8 cellular contexts compared by ENCODE assay signal in the genomic region with DNA sequence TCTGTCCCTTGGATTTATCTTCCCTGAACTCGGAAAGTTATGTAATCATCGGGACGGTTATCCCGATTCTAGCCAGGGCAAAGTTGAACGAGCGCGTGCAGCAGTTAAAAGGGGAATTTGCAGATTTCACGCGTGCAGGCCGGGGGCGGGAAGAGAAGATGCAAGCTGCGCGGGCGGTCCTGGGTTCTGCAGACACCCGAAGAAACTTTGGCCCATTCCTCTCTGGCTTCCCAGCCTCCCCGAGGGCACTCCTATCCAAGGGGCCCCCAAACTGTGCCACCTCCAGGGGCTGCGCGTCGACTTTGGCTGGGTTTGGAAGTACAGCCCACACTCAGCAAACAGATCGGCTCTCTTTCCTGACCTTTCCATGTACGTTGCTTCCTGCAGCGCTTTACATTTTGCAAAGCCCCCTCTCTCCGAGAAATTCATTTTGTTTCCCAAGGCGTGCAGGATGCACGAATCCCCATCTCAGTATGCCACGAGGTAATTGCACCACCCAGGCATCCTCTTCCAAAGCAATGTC. TPM values are rescaled to one million over a fixed set of nuclear protein-coding genes. Genes with fewer than 3 reads are reported as not detected.
A peak's percentile ranks its signal among the peaks of the same experiment; 100 is the strongest.
DNase-seq lines count a peak whose midpoint lies in the region; ATAC-seq and TF ChIP-seq lines count a peak whose summit lies in the region.

No MANE protein-coding gene starts in this region.

- peaks cover 41% of the 10 kb centered on the region for H3K79me2 ChIP-seq in SK-N-SH (ENCODE audit: insufficient read depth)

- no peaks in the 10 kb centered on the region for H3K27me3 ChIP-seq in SK-N-SH (ENCODE audit: insufficient read depth)
- no peaks in the 10 kb centered on the region for H3K27me3 ChIP-seq in esophagus muscularis mucosa

- TF ChIP-seq POLR2A in esophagus muscularis mucosa (IDR thresholded peaks at IDR 0.05; ENCODE audit: low read depth): no peak

- H3K4me2 ChIP-seq in SK-N-SH: peak overlapping the region; percentile 94

- peak overlapping the region; percentile 49 to 70; a peak in 3 of 4 replicates for H3K27ac ChIP-seq in SK-N-SH (ENCODE audit: low read depth in 2 of 2, low read length in 1 of 2)
- peak overlapping the region; percentile 89 to 96 (median 94) for H3K27ac ChIP-seq in esophagus muscularis mucosa (replicated peaks in 1 of 4)

- TF ChIP-seq CTCF in SK-N-SH (IDR thresholded peaks at IDR 0.05): no peak
- no peak for TF ChIP-seq CTCF in esophagus muscularis mucosa (IDR thresholded peaks at IDR 0.05)
- no peak for TF ChIP-seq CTCF in natural killer cell (IDR thresholded peaks at IDR 0.05)

- H3K27ac Mint-ChIP-seq in natural killer cell: peak overlapping the region; percentile 80 to 95

- peaks cover 14 to 25% of the 10 kb centered on the region in 2 experiments for H3K4me1 ChIP-seq in SK-N-SH (ENCODE audit: control insufficient read depth in 1 of 2, insufficient read depth in 2 of 2, low read depth in 1 of 2, low read length in 1 of 2)
- peaks cover 46 to 55% (median 52%) of the 10 kb centered on the region in 4 donors for H3K4me1 ChIP-seq in esophagus muscularis mucosa

- H3K36me3 ChIP-seq in SK-N-SH (replicated peaks in 1 of 2; ENCODE audit: control insufficient read depth in 1 of 2, insufficient read depth in 2 of 2, low read length in 1 of 2) (peaks cover 0 to 6% of the 10 kb centered on the region in 2 experiments), esophagus muscularis mucosa (no peaks in the 10 kb centered on the region)

- peak overlapping the region; percentile 100 for H3K4me3 Mint-ChIP-seq in natural killer cell

- no peaks in the 10 kb centered on the region for H3K27me3 Mint-ChIP-seq in natural killer cell (ENCODE audit: low read depth in 2 of 2)

- TF ChIP-seq EP300 in SK-N-SH (IDR thresholded peaks at IDR 0.05; ENCODE audit: borderline replicate concordance in 1 of 2, low read depth in 1 of 2, low read length in 1 of 2) (no peak), esophagus muscularis mucosa (IDR thresholded peaks at IDR 0.05) (no peak)

- H4K20me1 ChIP-seq in SK-N-SH (ENCODE audit: insufficient read depth): peaks cover 36% of the 10 kb centered on the region

- H3K9me3 ChIP-seq in SK-N-SH: no peaks in the 10 kb centered on the region
- no peaks in the 10 kb centered on the region for H3K9me3 ChIP-seq in esophagus muscularis mucosa

- no peak for ATAC-seq in natural killer cell
- ATAC-seq in GM19463 (IDR thresholded peaks at IDR 0.05; ENCODE audit: unreplicated experiment): no peak

- H3K4me3 ChIP-seq in SK-N-SH (ENCODE audit: low read depth in 2 of 2, low read length in 1 of 2) (peak overlapping the region; percentile 64 to 79), esophagus muscularis mucosa (peak overlapping the region; percentile 78 to 100 (median 95))

- H3K4me1 Mint-ChIP-seq in natural killer cell: peaks cover 44 to 49% of the 10 kb centered on the region in 2 donors

- peak overlapping the region; percentile 66; the same call in 1 of the 2 replicates for H3K9ac ChIP-seq in SK-N-SH

- no peaks in the 10 kb centered on the region for H3K9me3 Mint-ChIP-seq in natural killer cell

- POLR2A ChIA-PET in SK-N-SH (lab: Yijun Ruan, JAX): interaction anchor here (0.6 to 2.0 kb wide), 2 partner anchors 56 to 130 kb away, joined by 3 to 8 read pairs; a partner anchor contains a TSS

- CTCF ChIA-PET in SK-N-SH (lab: Yijun Ruan, JAX): interaction anchor here (1.3 to 4.6 kb wide), 2 partner anchors 83 to 144 kb away, joined by 7 to 15 read pairs; no protein-coding TSS in a partner anchor

- H2AFZ ChIP-seq in SK-N-SH (ENCODE audit: low read depth): peak overlapping the region; percentile 99

- 13% methylated on average over 26 of the region's 26 CpGs for WGBS in SK-N-SH (ENCODE audit: low lambda C conversion rate)
- WGBS in esophagus muscularis mucosa: 22% methylated on average over 26 of the region's 26 CpGs

- peaks cover 20% of the 10 kb centered on the region for H3F3A ChIP-seq in SK-N-SH (replicated peaks; ENCODE audit: insufficient read depth)

- TF ChIP-seq RAD21 in SK-N-SH (IDR thresholded peaks at IDR 0.05; ENCODE audit: low read length): no peak

- peak; percentile 31 for DNase-seq in NOMO-1 treated with DMSO at 0.1 percent for 48 hours (lab: John Stamatoyannopoulos, UW; ENCODE audit: unreplicated experiment)
- DNase-seq in NOMO-1 treated with dmso at 0.1 percent for 144 hours (lab: John Stamatoyannopoulos, UW; ENCODE audit: unreplicated experiment): no peak
- peak; percentile 24 for DNase-seq in SK-N-SH
- no peak for DNase-seq in esophagus muscularis mucosa (ENCODE audit: extremely low spot score)
- no peak for DNase-seq in natural killer cell
- DNase-seq in stimulated activated naive CD4-positive, alpha-beta T cell treated with Interleukin-2 at 50 U/mL for 16 hours (lab: John Stamatoyannopoulos, UW): no peak
- no peak for DNase-seq in NCI-H2196 (lab: John Stamatoyannopoulos, UW; ENCODE audit: unreplicated experiment)

- H3K9me2 ChIP-seq in SK-N-SH: no peaks in the 10 kb centered on the region

- intact Hi-C loops in esophagus muscularis mucosa (cut with DNase I): loop anchor here (5.0 kb wide), 1 partner anchor 144 kb away; no protein-coding TSS in a partner anchor
- intact Hi-C loops in natural killer cell (cut with micrococcal nuclease): loop anchor here (5.0 kb wide), 1 partner anchor 276 kb away; a partner anchor contains a TSS

- peaks cover 7% of the 10 kb centered on the region for H3K36me3 Mint-ChIP-seq in natural killer cell

TF ChIP-seq in SK-N-SH, 30 proteins besides CTCF, POLR2A, EP300 and RAD21 (continues in another document):
- TF ChIP-seq RCOR1 (IDR thresholded peaks at IDR 0.05; ENCODE audit: low read length) (no peak), RXRA (IDR thresholded peaks at IDR 0.05; ENCODE audit: borderline replicate concordance, low read depth) (no peak), YY1 (IDR thresholded peaks at IDR 0.05; ENCODE audit: low read depth) (peak; percentile 5; the same call in 1 of the 2 replicates), FOSL2 (IDR thresholded peaks at IDR 0.05; ENCODE audit: borderline replicate concordance, low read depth) (no peak), CHD2 (IDR thresholded peaks at IDR 0.05; ENCODE audit: low read length, partially characterized antibody) (no peak), FOXM1 (IDR thresholded peaks at IDR 0.05; ENCODE audit: low read depth) (no peak), POLR2AphosphoS5 (IDR thresholded peaks at IDR 0.05; ENCODE audit: low read depth, low read length) (no peak), NFIC (IDR thresholded peaks at IDR 0.05; ENCODE audit: borderline replicate concordance) (no peak), TCF12 (IDR thresholded peaks at IDR 0.05) (no peak)
- TF ChIP-seq, protein P1, sequence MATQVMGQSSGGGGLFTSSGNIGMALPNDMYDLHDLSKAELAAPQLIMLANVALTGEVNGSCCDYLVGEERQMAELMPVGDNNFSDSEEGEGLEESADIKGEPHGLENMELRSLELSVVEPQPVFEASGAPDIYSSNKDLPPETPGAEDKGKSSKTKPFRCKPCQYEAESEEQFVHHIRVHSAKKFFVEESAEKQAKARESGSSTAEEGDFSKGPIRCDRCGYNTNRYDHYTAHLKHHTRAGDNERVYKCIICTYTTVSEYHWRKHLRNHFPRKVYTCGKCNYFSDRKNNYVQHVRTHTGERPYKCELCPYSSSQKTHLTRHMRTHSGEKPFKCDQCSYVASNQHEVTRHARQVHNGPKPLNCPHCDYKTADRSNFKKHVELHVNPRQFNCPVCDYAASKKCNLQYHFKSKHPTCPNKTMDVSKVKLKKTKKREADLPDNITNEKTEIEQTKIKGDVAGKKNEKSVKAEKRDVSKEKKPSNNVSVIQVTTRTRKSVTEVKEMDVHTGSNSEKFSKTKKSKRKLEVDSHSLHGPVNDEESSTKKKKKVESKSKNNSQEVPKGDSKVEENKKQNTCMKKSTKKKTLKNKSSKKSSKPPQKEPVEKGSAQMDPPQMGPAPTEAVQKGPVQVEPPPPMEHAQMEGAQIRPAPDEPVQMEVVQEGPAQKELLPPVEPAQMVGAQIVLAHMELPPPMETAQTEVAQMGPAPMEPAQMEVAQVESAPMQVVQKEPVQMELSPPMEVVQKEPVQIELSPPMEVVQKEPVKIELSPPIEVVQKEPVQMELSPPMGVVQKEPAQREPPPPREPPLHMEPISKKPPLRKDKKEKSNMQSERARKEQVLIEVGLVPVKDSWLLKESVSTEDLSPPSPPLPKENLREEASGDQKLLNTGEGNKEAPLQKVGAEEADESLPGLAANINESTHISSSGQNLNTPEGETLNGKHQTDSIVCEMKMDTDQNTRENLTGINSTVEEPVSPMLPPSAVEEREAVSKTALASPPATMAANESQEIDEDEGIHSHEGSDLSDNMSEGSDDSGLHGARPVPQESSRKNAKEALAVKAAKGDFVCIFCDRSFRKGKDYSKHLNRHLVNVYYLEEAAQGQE (IDR thresholded peaks at IDR 0.05; ENCODE audit: low read depth, low read length): no peak
- TF ChIP-seq, protein P2, sequence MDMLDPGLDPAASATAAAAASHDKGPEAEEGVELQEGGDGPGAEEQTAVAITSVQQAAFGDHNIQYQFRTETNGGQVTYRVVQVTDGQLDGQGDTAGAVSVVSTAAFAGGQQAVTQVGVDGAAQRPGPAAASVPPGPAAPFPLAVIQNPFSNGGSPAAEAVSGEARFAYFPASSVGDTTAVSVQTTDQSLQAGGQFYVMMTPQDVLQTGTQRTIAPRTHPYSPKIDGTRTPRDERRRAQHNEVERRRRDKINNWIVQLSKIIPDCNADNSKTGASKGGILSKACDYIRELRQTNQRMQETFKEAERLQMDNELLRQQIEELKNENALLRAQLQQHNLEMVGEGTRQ (IDR thresholded peaks at IDR 0.05; ENCODE audit: borderline replicate concordance, low read depth, low read length): no peak
- TF ChIP-seq, protein P3, sequence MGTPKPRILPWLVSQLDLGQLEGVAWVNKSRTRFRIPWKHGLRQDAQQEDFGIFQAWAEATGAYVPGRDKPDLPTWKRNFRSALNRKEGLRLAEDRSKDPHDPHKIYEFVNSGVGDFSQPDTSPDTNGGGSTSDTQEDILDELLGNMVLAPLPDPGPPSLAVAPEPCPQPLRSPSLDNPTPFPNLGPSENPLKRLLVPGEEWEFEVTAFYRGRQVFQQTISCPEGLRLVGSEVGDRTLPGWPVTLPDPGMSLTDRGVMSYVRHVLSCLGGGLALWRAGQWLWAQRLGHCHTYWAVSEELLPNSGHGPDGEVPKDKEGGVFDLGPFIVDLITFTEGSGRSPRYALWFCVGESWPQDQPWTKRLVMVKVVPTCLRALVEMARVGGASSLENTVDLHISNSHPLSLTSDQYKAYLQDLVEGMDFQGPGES (IDR thresholded peaks at IDR 0.05; ENCODE audit: low read depth, low read length): no peak

RNA-seq across cellular contexts. Expression of a gene that starts 0.9 kb away (rescaled TPM):
- polyA plus RNA-seq in SK-N-SH (2012; rRNA removed): 62.0 and 74.3 TPM in 2 replicates
- 90.5 and 111 TPM in 2 replicates for polyA plus RNA-seq in SK-N-SH (2012; cell fraction: cytosol; rRNA removed)
- polyA plus RNA-seq in SK-N-SH (2012; cell fraction: nucleus; rRNA removed): 34.3 and 68.3 TPM in 2 replicates
- total RNA-seq in esophagus muscularis mucosa: 100 to 1,000 TPM in 3 of 4 donors, 10 to 100 TPM in 1; 92.2 to 120 (median 101) TPM
- 100 to 1,000 TPM; 114 to 121 (median 117) TPM for total RNA-seq in natural killer cell

RNA-seq across cellular contexts. Expression of a gene that starts 54.7 kb away (rescaled TPM):
- 0.03 TPM in 2 replicates for polyA plus RNA-seq in SK-N-SH (2012; rRNA removed)
- polyA plus RNA-seq in SK-N-SH (2012; cell fraction: cytosol; rRNA removed): 0.03 and 0.10 TPM in 2 replicates
- polyA plus RNA-seq in SK-N-SH (2012; cell fraction: nucleus; rRNA removed): 0.09 TPM in 1 of 2 replicates, not detected in the other
- total RNA-seq in esophagus muscularis mucosa (1 to 10 TPM; 5.4 to 8.9 (median 7.1) TPM), natural killer cell (10 to 100 TPM; 12.5 to 18.4 (median 18.0) TPM)

Comparison
In these comparisons a context has a peak if more than half of its experiments do, and no peak if none do; other contexts are left out.
1. DNase-seq: peak in NOMO-1 treated with DMSO at 0.1 percent for 48 hours (single experiment) and SK-N-SH (single experiment); none in NOMO-1 treated with dmso at 0.1 percent for 144 hours (single experiment), esophagus muscularis mucosa (single experiment), natural killer cell (single experiment), stimulated activated naive CD4-positive, alpha-beta T cell treated with Interleukin-2 at 50 U/mL for 16 hours (single experiment) and NCI-H2196 (single experiment).